2 cellular contexts compared by ENCODE assay signal in genomic region chr2:20425884-20426283, GRCh38.
TF ChIP-seq lines count a peak whose summit lies in the region.

No MANE protein-coding gene starts in this region.

TF ChIP-seq in SK-N-SH, 30 proteins besides CTCF, POLR2A, EP300 and RAD21 (continued from another document):
- TF ChIP-seq REST (IDR thresholded peaks at IDR 0.05; ENCODE audit: low read depth, low read length), result no peak

TF ChIP-seq in SK-N-SH treated with all-trans-retinoic acid at 6 μM for 48 hours, 23 proteins besides CTCF, POLR2A, EP300 and RAD21 (continued from another document):
- no peak for TF ChIP-seq TSHZ2 (CRISPR knock-in tag; IDR thresholded peaks at IDR 0.05)
